11 cellular contexts compared by ENCODE assay signal in genomic region chr2:223868005-223868404, GRCh38. TPM values are rescaled to one million over a fixed set of nuclear protein-coding genes. Genes with fewer than 3 reads are reported as not detected.
DNase-seq lines count a peak whose midpoint lies in the region; ATAC-seq and TF ChIP-seq lines count a peak whose summit lies in the region.
"Had no signal": no experiment of that assay in that cellular context is flagged by ENCODE, and none has a peak within 500 bp of the region (broad histone marks: within the 10 kb centered on the region; RNA-seq: fewer than 3 reads in every experiment).

No MANE protein-coding gene starts in this region.

- DNase-seq in NCI-H1694 treated with DMSO at 0.1 percent for 48 hours (lab: John Stamatoyannopoulos, UW) (peak; percentile 97), progenitor cell of endocrine pancreas (ENCODE audit: low spot score, unreplicated experiment) (no peak), NOMO-1 treated with DMSO at 0.1 percent for 48 hours (lab: John Stamatoyannopoulos, UW; ENCODE audit: unreplicated experiment) (no peak)
- DNase-seq in activated naive CD4-positive, alpha-beta T cell treated with anti-CD3 and anti-CD28 coated beads, Interleukin-2, amount 50 U/mL, for 16 hours = no peak
- DNase-seq in activated T-cell treated with anti-CD3 and anti-CD28 coated beads, Interleukin-2, amount 50 U/mL, for 4 hours = no peak
- DNase-seq: immature natural killer cell; OCI-M1; stimulated activated naive CD8-positive, alpha-beta T cell treated with anti-CD3 and anti-CD28 coated beads, Interleukin-15, Interleukin-2, amounts not matched to agents 100 U/mL and 50 U/mL, for 24 hours had no signal

- peak overlapping the region; percentile 13 for H3K27ac Mint-ChIP-seq in progenitor cell of endocrine pancreas
- H3K27ac Mint-ChIP-seq: activated T-helper 2 cell treated with anti-CD3 and anti-CD28 coated beads, Interferon-gamma antibody, Interleukin-2, Interleukin-4, amounts not matched to agents 10 μg/mL and 5 μg/mL and 100 μg/mL, durations not matched to agents 14 hours and 24 hours and 36 hours had no signal

- no peaks in the 10 kb centered on the region for H3K27me3 Mint-ChIP-seq in progenitor cell of endocrine pancreas
- H3K27me3 Mint-ChIP-seq in activated T-cell treated with anti-CD3 and anti-CD28 coated beads, Interleukin-2, amount 50 U/mL, for 4 hours (ENCODE audit: low read depth) = no peaks in the 10 kb centered on the region

- TF ChIP-seq CTCF in progenitor cell of endocrine pancreas (IDR thresholded peaks at IDR 0.05; ENCODE audit: unreplicated experiment) = no peak

- H3K9me3 Mint-ChIP-seq in progenitor cell of endocrine pancreas (ENCODE audit: low read depth) = no peaks in the 10 kb centered on the region
- H3K9me3 Mint-ChIP-seq in activated T-cell treated with anti-CD3 and anti-CD28 coated beads, Interleukin-2, amount 50 U/mL, for 4 hours = no peaks in the 10 kb centered on the region
- H3K9me3 Mint-ChIP-seq: activated T-helper 2 cell treated with anti-CD3 and anti-CD28 coated beads, Interferon-gamma antibody, Interleukin-2, Interleukin-4, amounts not matched to agents 10 μg/mL and 5 μg/mL and 100 μg/mL, durations not matched to agents 14 hours and 24 hours and 36 hours; immature natural killer cell had no signal

- H3K4me3 Mint-ChIP-seq in progenitor cell of endocrine pancreas (ENCODE audit: low read depth) = no peak overlapping the region
- no peak overlapping the region for H3K4me3 Mint-ChIP-seq in activated T-cell treated with anti-CD3 and anti-CD28 coated beads, Interleukin-2, amount 50 U/mL, for 4 hours
- H3K4me3 Mint-ChIP-seq: immature natural killer cell had no signal

- ATAC-seq in GM19397 (IDR thresholded peaks at IDR 0.05; ENCODE audit: unreplicated experiment) (peak; percentile 59), HG02870 (IDR thresholded peaks at IDR 0.05; ENCODE audit: unreplicated experiment) (peak; percentile 66)
- ATAC-seq in activated T-cell treated with anti-CD3 and anti-CD28 coated beads, Interleukin-2, amount 50 U/mL, for 4 hours = no peak
- ATAC-seq: stimulated activated naive CD8-positive, alpha-beta T cell treated with anti-CD3 and anti-CD28 coated beads, Interleukin-15, Interleukin-2, amounts not matched to agents 100 U/mL and 50 U/mL, for 24 hours had no signal

- H3K4me1 Mint-ChIP-seq in progenitor cell of endocrine pancreas (ENCODE audit: low read depth) = peaks cover 4% of the 10 kb centered on the region
- peaks cover 21% of the 10 kb centered on the region for H3K4me1 Mint-ChIP-seq in activated T-cell treated with anti-CD3 and anti-CD28 coated beads, Interleukin-2, amount 50 U/mL, for 4 hours (ENCODE audit: low read depth)

- H3K36me3 Mint-ChIP-seq in progenitor cell of endocrine pancreas (ENCODE audit: insufficient read depth) = peaks cover 11% of the 10 kb centered on the region
- peaks cover 17% of the 10 kb centered on the region for H3K36me3 Mint-ChIP-seq in activated T-cell treated with anti-CD3 and anti-CD28 coated beads, Interleukin-2, amount 50 U/mL, for 4 hours (ENCODE audit: insufficient read depth)

RNA-seq across cellular contexts. Expression of gene AP1S3, which starts 30.6 kb away (rescaled TPM):
- total RNA-seq in progenitor cell of endocrine pancreas = 11.5 and 12.7 TPM in 2 replicates
- 10 to 100 TPM; 18.0 to 19.9 (median 18.4) TPM for total RNA-seq in activated T-cell treated with anti-CD3 and anti-CD28 coated beads, Interleukin-2, amount 50 U/mL, for 4 hours

Comparison
In these comparisons a context has a peak if more than half of its experiments do, and no peak if none do; other contexts are left out.
1. ATAC-seq: peak in GM19397 (single experiment) and HG02870 (single experiment); none in activated T-cell treated with anti-CD3 and anti-CD28 coated beads, Interleukin-2, amount 50 U/mL, for 4 hours (0 of 2).